In the genomic region with DNA sequence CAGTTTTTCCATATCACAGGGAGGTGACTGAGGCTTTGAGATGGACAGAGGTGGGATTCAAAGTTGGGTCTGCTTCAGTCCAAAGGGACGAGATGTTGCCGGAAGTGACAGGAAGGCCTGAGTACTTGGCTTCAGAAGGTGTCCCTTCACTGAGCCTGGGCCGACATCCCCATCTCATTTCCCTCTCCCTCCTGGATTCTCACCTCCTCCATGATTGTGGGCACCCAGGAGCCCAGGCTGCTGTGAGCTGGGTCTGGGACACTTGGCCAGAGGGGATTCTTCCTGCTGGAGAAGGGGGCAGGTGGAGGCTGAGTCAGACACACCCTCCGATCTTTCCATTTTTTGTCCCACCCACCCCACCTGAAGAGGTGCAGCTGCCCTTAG, we compare ENCODE assay signal across 17 cellular contexts. TPM values are rescaled to one million over a fixed set of nuclear protein-coding genes. Genes with fewer than 3 reads are reported as not detected.
DNase-seq lines count a peak whose midpoint lies in the region; ATAC-seq and TF ChIP-seq lines count a peak whose summit lies in the region.
"Had no signal": no experiment of that assay in that cellular context is flagged by ENCODE, and none has a peak within 500 bp of the region (broad histone marks: within the 10 kb centered on the region; RNA-seq: fewer than 3 reads in every experiment).

No MANE protein-coding gene starts in this region.

- no peaks in the 10 kb centered on the region for H3K27me3 Mint-ChIP-seq in dendritic cell treated with granulocyte-macrophage colony-stimulating factor and Interleukin-4, amounts not matched to agents 40 ng/mL and 50 ng/mL, for 4 days
- H3K27me3 Mint-ChIP-seq in neural progenitor cell (ENCODE audit: insufficient read depth, low read depth), result peaks cover 7% of the 10 kb centered on the region
- H3K27me3 Mint-ChIP-seq: B cell, IgD-negative memory B cell had no signal

- H3K4me1 Mint-ChIP-seq in dendritic cell treated with granulocyte-macrophage colony-stimulating factor and Interleukin-4, amounts not matched to agents 40 ng/mL and 50 ng/mL, for 4 days (ENCODE audit: low read depth), result peaks cover 48% of the 10 kb centered on the region
- peaks cover 31% of the 10 kb centered on the region for H3K4me1 Mint-ChIP-seq in neural progenitor cell

- no peak overlapping the region for H3K9ac ChIP-seq in neural progenitor cell
- H3K9ac ChIP-seq: BLaER1 treated with 17β-estradiol and CSF1 and Interleukin-3, amounts not matched to agents 10 nM and 100 nM had no signal

- no peaks in the 10 kb centered on the region for H3K9me3 Mint-ChIP-seq in dendritic cell treated with granulocyte-macrophage colony-stimulating factor and Interleukin-4, amounts not matched to agents 40 ng/mL and 50 ng/mL, for 4 days
- H3K9me3 Mint-ChIP-seq in neural progenitor cell, result no peaks in the 10 kb centered on the region
- H3K9me3 Mint-ChIP-seq: CD8-positive, alpha-beta T cell; GM23338; HFFc6; IgD-negative memory B cell had no signal

- no peak for ATAC-seq in upper lobe of right lung
- ATAC-seq: CD8-positive, alpha-beta T cell; GM23338; HCT116 had no signal

- TF ChIP-seq CTCF in neural progenitor cell (IDR thresholded peaks at IDR 0.05) (no peak), spleen (IDR thresholded peaks at IDR 0.05 in 8 of 11, conservative IDR thresholded peaks at IDR 0.05 in 3 of 11) (no peak), upper lobe of right lung (IDR thresholded peaks at IDR 0.05) (no peak), PC-9 (conservative IDR thresholded peaks at IDR 0.05) (no peak)

- H3K27ac ChIP-seq in neural progenitor cell (no peak overlapping the region), spleen (no peak overlapping the region), upper lobe of right lung (no peak overlapping the region), PC-9 (no peak overlapping the region)

- BruUV-seq in PC-9 (replicated peaks; lab: Mats Ljungman, UMichigan), result no TSS peak

- H3K27ac Mint-ChIP-seq in dendritic cell treated with granulocyte-macrophage colony-stimulating factor and Interleukin-4, amounts not matched to agents 40 ng/mL and 50 ng/mL, for 4 days, result peak overlapping the region; percentile 96
- peak overlapping the region; percentile 60 for H3K27ac Mint-ChIP-seq in neural progenitor cell
- H3K27ac Mint-ChIP-seq: B cell; CD8-positive, alpha-beta T cell; GM23338; HFFc6 had no signal

- H3K27me3 ChIP-seq in neural progenitor cell (no peaks in the 10 kb centered on the region), spleen (replicated peaks in 1 of 7) (no peaks in the 10 kb centered on the region), upper lobe of right lung (no peaks in the 10 kb centered on the region), PC-9 (ENCODE audit: insufficient read depth, low read depth) (no peaks in the 10 kb centered on the region)
- H3K27me3 ChIP-seq: BLaER1 treated with 17β-estradiol and CSF1 and Interleukin-3, amounts not matched to agents 10 nM and 100 nM had no signal

- no peak for DNase-seq in neural progenitor cell (ENCODE audit: low spot score)
- DNase-seq in spleen, result peak; percentile 57
- peak; percentile 41 for DNase-seq in upper lobe of right lung
- no peak for DNase-seq in PC-9
- DNase-seq in COLO829 (ENCODE audit: low spot score), result no peak
- DNase-seq in NCI-H1048 (lab: John Stamatoyannopoulos, UW), result no peak
- DNase-seq: CD8-positive, alpha-beta T cell; COR-L47; DMS 273 treated with DMSO at 0.1 percent for 48 hours; HFFc6 had no signal

- H3F3A ChIP-seq in neural progenitor cell (ENCODE audit: low read depth) (peaks cover 18% of the 10 kb centered on the region), PC-9 (ENCODE audit: insufficient read depth, low read depth) (peaks cover 13% of the 10 kb centered on the region; the same call in 1 of the 2 replicates)

- H3K79me2 ChIP-seq in neural progenitor cell (ENCODE audit: low read depth) (peaks cover 19% of the 10 kb centered on the region), PC-9 (ENCODE audit: low read depth) (peaks cover 19% of the 10 kb centered on the region)

- no peak overlapping the region for H3K4me3 ChIP-seq in neural progenitor cell
- H3K4me3 ChIP-seq in spleen, result no peak overlapping the region
- no peak overlapping the region for H3K4me3 ChIP-seq in upper lobe of right lung
- no peak overlapping the region for H3K4me3 ChIP-seq in PC-9
- H3K4me3 ChIP-seq: BLaER1 treated with 17β-estradiol and CSF1 and Interleukin-3, amounts not matched to agents 10 nM and 100 nM; GM23338 had no signal

- intact Hi-C loops in dendritic cell treated with granulocyte-macrophage colony-stimulating factor and Interleukin-4, amounts not matched to agents 40 ng/mL and 50 ng/mL, for 4 days (cut with micrococcal nuclease), result no loop called here
- intact Hi-C loops in spleen (cut with DNase I; ENCODE audit: low total_unique reads), result no loop called here
- intact Hi-C loops in upper lobe of right lung (cut with DNase I), result no loop called here
- intact Hi-C loops in PC-9 (cut with micrococcal nuclease; ENCODE audit: unreplicated experiment), result no loop called here

- no peaks in the 10 kb centered on the region for H3K36me3 ChIP-seq in neural progenitor cell
- H3K36me3 ChIP-seq in spleen, result peaks cover 0 to 73% (median 8%) of the 10 kb centered on the region in 6 donors
- H3K36me3 ChIP-seq in upper lobe of right lung, result peaks cover 5% of the 10 kb centered on the region
- peaks cover 5% of the 10 kb centered on the region; the same call in 1 of the 2 replicates for H3K36me3 ChIP-seq in PC-9 (ENCODE audit: low read depth)

- WGBS in spleen, 5 donors, result 79 to 97% (median 87%) methylated on average over 4 of the region's 4 CpGs

- POLR2A ChIA-PET in PC-9 (lab: Charles Lee; ENCODE audit: unreplicated experiment), result interaction anchor here (0.7 kb wide), 1 partner anchor 30 kb away, joined by 4 read pairs; no protein-coding TSS in a partner anchor

- H2AFZ ChIP-seq in neural progenitor cell (replicated peaks) (no peak overlapping the region), PC-9 (no peak overlapping the region)
- H2AFZ ChIP-seq: GM23338 had no signal

- H4K20me1 ChIP-seq in neural progenitor cell (ENCODE audit: low read depth) (no peaks in the 10 kb centered on the region), PC-9 (ENCODE audit: insufficient read depth) (no peaks in the 10 kb centered on the region)

- H3K4me2 ChIP-seq in neural progenitor cell (no peak overlapping the region), PC-9 (no peak overlapping the region)
- H3K4me2 ChIP-seq: GM23338 had no signal

- H3K9me2 ChIP-seq in PC-9 (ENCODE audit: insufficient read depth), result no peaks in the 10 kb centered on the region

- no peak overlapping the region for H3K4me3 Mint-ChIP-seq in dendritic cell treated with granulocyte-macrophage colony-stimulating factor and Interleukin-4, amounts not matched to agents 40 ng/mL and 50 ng/mL, for 4 days
- peak overlapping the region; percentile 24 for H3K4me3 Mint-ChIP-seq in neural progenitor cell
- H3K4me3 Mint-ChIP-seq: B cell; CD8-positive, alpha-beta T cell; GM23338; HFFc6; IgD-negative memory B cell had no signal

- H3K36me3 Mint-ChIP-seq in dendritic cell treated with granulocyte-macrophage colony-stimulating factor and Interleukin-4, amounts not matched to agents 40 ng/mL and 50 ng/mL, for 4 days (ENCODE audit: low read depth), result peaks cover 76% of the 10 kb centered on the region
- H3K36me3 Mint-ChIP-seq in neural progenitor cell, result peaks cover 4% of the 10 kb centered on the region
- H3K36me3 Mint-ChIP-seq: IgD-negative memory B cell had no signal

- H3K4me1 ChIP-seq in neural progenitor cell (peaks cover 24% of the 10 kb centered on the region), spleen (peaks cover 11 to 40% (median 20%) of the 10 kb centered on the region in 6 donors), upper lobe of right lung (peaks cover 9% of the 10 kb centered on the region), PC-9 (replicated peaks; ENCODE audit: insufficient read depth) (peaks cover 33% of the 10 kb centered on the region)

- H3K9me3 ChIP-seq in neural progenitor cell (ENCODE audit: low read depth), result no peaks in the 10 kb centered on the region
- no peaks in the 10 kb centered on the region for H3K9me3 ChIP-seq in spleen
- H3K9me3 ChIP-seq in upper lobe of right lung, result no peaks in the 10 kb centered on the region
- no peaks in the 10 kb centered on the region for H3K9me3 ChIP-seq in PC-9 (ENCODE audit: insufficient read depth, low read depth)

- CTCF ChIA-PET in PC-9 (lab: Charles Lee), result no interaction called here

- TF ChIP-seq POLR2A in spleen (IDR thresholded peaks at IDR 0.05), result no peak

RNA-seq across cellular contexts. Expression of gene MRPS15, which starts 2.8 kb away (rescaled TPM):
- total RNA-seq in neural progenitor cell (ENCODE audit: low replicate concordance), result 75.2 and 109 TPM in 2 replicates
- total RNA-seq in spleen, result 10 to 100 TPM; 31.2 to 57.8 (median 38.0) TPM
- polyA plus RNA-seq in spleen, result 10 to 100 TPM; 75.8 to 94.3 (median 91.3) TPM
- 65.0 TPM for total RNA-seq in upper lobe of right lung
- total RNA-seq in PC-9 (2021), result 138 and 200 TPM in 2 replicates

RNA-seq across cellular contexts. Expression of gene CSF3R, which starts 15.7 kb away (rescaled TPM):
- total RNA-seq in neural progenitor cell (ENCODE audit: low replicate concordance) (0.56 TPM in 1 of 2 replicates, not detected in the other), spleen (100 to 1,000 TPM; 200 to 795 (median 433) TPM), upper lobe of right lung (202 TPM), PC-9 (2021) (not detected in 2 replicates)
- 10 to 100 TPM in 2 of 3 donors, 1 to 10 TPM in 1; 8.9 to 73.8 (median 52.7) TPM for polyA plus RNA-seq in spleen
- total RNA-seq: A172, GM23338, HFFc6 had no signal
- polyA plus RNA-seq: GM23338 had no signal

RNA-seq across cellular contexts. Expression of gene OSCP1, which starts 16.8 kb away (rescaled TPM):
- total RNA-seq in neural progenitor cell (ENCODE audit: low replicate concordance), result 7.8 and 8.2 TPM in 2 replicates
- 1 to 10 TPM; 1.1 to 3.3 (median 1.4) TPM for total RNA-seq in spleen
- polyA plus RNA-seq in spleen, result 1 to 10 TPM in 1 of 3 donors, under 1 TPM in 2; 0.70 to 1.8 (median 0.76) TPM
- 8.2 TPM for total RNA-seq in upper lobe of right lung
- total RNA-seq in PC-9 (2021), result 21.6 and 25.7 TPM in 2 replicates

Comparison
In these comparisons a context has a peak if more than half of its experiments do, and no peak if none do; other contexts are left out.
1. DNase-seq: peak in spleen (single experiment) and upper lobe of right lung (single experiment); none in neural progenitor cell (single experiment), PC-9 (0 of 2), COLO829 (single experiment) and NCI-H1048 (single experiment).
2. RNA of gene CSF3R, which starts 15.7 kb away (total RNA-seq): 200 to 795 TPM in spleen and 202 TPM in upper lobe of right lung (single experiment); not detected in PC-9 and 0.56 TPM in neural progenitor cell; every median in the first group is over 100 times any median in the second.